In the genomic region with DNA sequence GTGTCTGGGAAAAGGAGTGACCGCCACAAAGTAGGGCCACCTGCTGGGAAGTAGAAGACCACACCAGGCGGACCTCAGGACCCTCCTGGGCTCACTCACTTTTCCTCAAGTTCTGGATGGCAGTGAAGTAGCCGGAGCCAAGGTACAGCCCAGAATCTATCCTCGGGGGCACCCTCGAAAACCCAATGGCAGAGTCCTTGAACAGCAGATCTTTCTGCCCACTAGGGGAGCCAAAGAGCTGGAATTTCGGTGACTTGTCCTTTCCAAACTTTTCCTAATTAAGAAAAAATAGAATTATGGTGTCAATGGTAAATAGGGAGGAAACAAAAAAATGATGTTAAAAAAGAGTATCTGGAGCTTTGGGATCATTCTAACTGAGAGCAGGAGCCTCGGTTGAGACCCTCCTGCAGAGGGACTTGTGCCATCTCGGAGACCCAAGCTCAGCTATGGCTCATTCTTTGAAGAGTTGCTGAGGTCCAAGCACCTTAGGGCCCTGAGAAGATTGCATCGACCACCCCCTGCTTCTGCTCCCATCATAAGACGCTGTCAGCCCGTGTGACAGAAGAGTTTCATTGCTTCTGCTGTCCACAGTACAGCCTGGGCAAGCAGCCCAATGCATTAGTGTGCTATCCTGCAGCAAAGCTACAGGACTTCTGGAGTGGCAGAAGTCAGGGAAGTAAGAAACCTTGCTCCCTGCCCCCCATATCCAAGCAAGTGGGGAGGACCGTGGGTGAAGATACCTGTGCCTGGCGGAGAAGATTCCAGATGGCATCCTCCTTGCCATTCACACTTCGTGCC, we compare ENCODE assay signal across 9 cellular contexts.
DNase-seq lines count a peak whose midpoint lies in the region; ATAC-seq and TF ChIP-seq lines count a peak whose summit lies in the region.
"Had no signal": no experiment of that assay in that cellular context is flagged by ENCODE, and none has a peak within 500 bp of the region (broad histone marks: within the 10 kb centered on the region; RNA-seq: fewer than 3 reads in every experiment).

No MANE protein-coding gene starts in this region.

- in situ Hi-C loops in ACHN (cut with HindIII; ENCODE audit: low pct_ligation_motif_present, low pct_unique_long_range_greater_than_20kb, low sequenced_read_pairs), result no loop called here

- ATAC-seq in SK-N-SH treated with all-trans-retinoic acid at 6 μM for 48 hours (peak; percentile 56; the same call in 2 of the 3 replicates), HG03565 (IDR thresholded peaks at IDR 0.05; ENCODE audit: unreplicated experiment) (no peak), HG02885 (IDR thresholded peaks at IDR 0.05; ENCODE audit: poor library complexity, unreplicated experiment) (no peak), GM21360 (IDR thresholded peaks at IDR 0.05; ENCODE audit: unreplicated experiment) (no peak)

- DNase-seq in ACHN (peak; percentile 4), hepatic stellate cell (ENCODE audit: low spot score) (peak; percentile 50), NCI-H1092 treated with DMSO at 0.1 percent for 48 hours (lab: John Stamatoyannopoulos, UW) (no peak)
- DNase-seq: GF-D8 had no signal

- peak; percentile 68 for TF ChIP-seq CTCF in GM12873 (IDR thresholded peaks at IDR 0.05; ENCODE audit: insufficient read depth, low read depth, low read length, missing control alignments)

TF ChIP-seq in SK-N-SH treated with all-trans-retinoic acid at 6 μM for 48 hours, 23 proteins besides CTCF, POLR2A, EP300 and RAD21:
- TF ChIP-seq TOX (CRISPR knock-in tag; IDR thresholded peaks at IDR 0.05; ENCODE audit: borderline replicate concordance) (no peak), BACH2 (CRISPR knock-in tag; IDR thresholded peaks at IDR 0.05; ENCODE audit: borderline replicate concordance) (no peak), ESRRG (CRISPR knock-in tag; IDR thresholded peaks at IDR 0.05) (no peak), ZC3H10 (CRISPR knock-in tag; IDR thresholded peaks at IDR 0.05) (no peak), SNAI2 (CRISPR knock-in tag; IDR thresholded peaks at IDR 0.05) (no peak), ZNF70 (CRISPR knock-in tag; IDR thresholded peaks at IDR 0.05) (no peak), ZFP30 (CRISPR knock-in tag; IDR thresholded peaks at IDR 0.05) (no peak), ZNF565 (CRISPR knock-in tag; conservative IDR thresholded peaks at IDR 0.05; ENCODE audit: low read depth) (no peak), RARB (CRISPR knock-in tag; IDR thresholded peaks at IDR 0.05) (no peak), ZNF8 (CRISPR knock-in tag; IDR thresholded peaks at IDR 0.05) (no peak), ZFP3 (CRISPR knock-in tag; IDR thresholded peaks at IDR 0.05) (no peak), ISL1 (CRISPR knock-in tag; IDR thresholded peaks at IDR 0.05) (no peak), GLIS3 (CRISPR knock-in tag; IDR thresholded peaks at IDR 0.05) (no peak), CSDC2 (CRISPR knock-in tag; IDR thresholded peaks at IDR 0.05) (no peak), ARNTL (CRISPR knock-in tag; IDR thresholded peaks at IDR 0.05; ENCODE audit: borderline replicate concordance, low read depth) (no peak)
- TF ChIP-seq, protein P1, sequence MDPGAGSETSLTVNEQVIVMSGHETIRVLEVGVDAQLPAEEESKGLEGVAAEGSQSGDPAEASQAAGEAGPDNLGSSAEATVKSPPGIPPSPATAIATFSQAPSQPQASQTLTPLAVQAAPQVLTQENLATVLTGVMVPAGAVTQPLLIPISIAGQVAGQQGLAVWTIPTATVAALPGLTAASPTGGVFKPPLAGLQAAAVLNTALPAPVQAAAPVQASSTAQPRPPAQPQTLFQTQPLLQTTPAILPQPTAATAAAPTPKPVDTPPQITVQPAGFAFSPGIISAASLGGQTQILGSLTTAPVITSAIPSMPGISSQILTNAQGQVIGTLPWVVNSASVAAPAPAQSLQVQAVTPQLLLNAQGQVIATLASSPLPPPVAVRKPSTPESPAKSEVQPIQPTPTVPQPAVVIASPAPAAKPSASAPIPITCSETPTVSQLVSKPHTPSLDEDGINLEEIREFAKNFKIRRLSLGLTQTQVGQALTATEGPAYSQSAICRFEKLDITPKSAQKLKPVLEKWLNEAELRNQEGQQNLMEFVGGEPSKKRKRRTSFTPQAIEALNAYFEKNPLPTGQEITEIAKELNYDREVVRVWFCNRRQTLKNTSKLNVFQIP (CRISPR knock-in tag; IDR thresholded peaks at IDR 0.05; ENCODE audit: borderline replicate concordance, low read depth), result no peak
- TF ChIP-seq, protein P2, sequence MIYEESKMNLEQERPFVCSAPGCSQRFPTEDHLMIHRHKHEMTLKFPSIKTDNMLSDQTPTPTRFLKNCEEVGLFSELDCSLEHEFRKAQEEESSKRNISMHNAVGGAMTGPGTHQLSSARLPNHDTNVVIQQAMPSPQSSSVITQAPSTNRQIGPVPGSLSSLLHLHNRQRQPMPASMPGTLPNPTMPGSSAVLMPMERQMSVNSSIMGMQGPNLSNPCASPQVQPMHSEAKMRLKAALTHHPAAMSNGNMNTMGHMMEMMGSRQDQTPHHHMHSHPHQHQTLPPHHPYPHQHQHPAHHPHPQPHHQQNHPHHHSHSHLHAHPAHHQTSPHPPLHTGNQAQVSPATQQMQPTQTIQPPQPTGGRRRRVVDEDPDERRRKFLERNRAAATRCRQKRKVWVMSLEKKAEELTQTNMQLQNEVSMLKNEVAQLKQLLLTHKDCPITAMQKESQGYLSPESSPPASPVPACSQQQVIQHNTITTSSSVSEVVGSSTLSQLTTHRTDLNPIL (CRISPR knock-in tag; IDR thresholded peaks at IDR 0.05; ENCODE audit: low read depth), result no peak
- TF ChIP-seq, protein P3, sequence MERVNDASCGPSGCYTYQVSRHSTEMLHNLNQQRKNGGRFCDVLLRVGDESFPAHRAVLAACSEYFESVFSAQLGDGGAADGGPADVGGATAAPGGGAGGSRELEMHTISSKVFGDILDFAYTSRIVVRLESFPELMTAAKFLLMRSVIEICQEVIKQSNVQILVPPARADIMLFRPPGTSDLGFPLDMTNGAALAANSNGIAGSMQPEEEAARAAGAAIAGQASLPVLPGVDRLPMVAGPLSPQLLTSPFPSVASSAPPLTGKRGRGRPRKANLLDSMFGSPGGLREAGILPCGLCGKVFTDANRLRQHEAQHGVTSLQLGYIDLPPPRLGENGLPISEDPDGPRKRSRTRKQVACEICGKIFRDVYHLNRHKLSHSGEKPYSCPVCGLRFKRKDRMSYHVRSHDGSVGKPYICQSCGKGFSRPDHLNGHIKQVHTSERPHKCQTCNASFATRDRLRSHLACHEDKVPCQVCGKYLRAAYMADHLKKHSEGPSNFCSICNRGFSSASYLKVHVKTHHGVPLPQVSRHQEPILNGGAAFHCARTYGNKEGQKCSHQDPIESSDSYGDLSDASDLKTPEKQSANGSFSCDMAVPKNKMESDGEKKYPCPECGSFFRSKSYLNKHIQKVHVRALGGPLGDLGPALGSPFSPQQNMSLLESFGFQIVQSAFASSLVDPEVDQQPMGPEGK (CRISPR knock-in tag; IDR thresholded peaks at IDR 0.05; ENCODE audit: borderline replicate concordance), result no peak
- TF ChIP-seq, protein P4, sequence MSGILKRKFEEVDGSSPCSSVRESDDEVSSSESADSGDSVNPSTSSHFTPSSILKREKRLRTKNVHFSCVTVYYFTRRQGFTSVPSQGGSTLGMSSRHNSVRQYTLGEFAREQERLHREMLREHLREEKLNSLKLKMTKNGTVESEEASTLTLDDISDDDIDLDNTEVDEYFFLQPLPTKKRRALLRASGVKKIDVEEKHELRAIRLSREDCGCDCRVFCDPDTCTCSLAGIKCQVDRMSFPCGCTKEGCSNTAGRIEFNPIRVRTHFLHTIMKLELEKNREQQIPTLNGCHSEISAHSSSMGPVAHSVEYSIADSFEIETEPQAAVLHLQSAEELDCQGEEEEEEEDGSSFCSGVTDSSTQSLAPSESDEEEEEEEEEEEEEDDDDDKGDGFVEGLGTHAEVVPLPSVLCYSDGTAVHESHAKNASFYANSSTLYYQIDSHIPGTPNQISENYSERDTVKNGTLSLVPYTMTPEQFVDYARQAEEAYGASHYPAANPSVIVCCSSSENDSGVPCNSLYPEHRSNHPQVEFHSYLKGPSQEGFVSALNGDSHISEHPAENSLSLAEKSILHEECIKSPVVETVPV (CRISPR knock-in tag; IDR thresholded peaks at IDR 0.05), result no peak
- TF ChIP-seq, protein P5, sequence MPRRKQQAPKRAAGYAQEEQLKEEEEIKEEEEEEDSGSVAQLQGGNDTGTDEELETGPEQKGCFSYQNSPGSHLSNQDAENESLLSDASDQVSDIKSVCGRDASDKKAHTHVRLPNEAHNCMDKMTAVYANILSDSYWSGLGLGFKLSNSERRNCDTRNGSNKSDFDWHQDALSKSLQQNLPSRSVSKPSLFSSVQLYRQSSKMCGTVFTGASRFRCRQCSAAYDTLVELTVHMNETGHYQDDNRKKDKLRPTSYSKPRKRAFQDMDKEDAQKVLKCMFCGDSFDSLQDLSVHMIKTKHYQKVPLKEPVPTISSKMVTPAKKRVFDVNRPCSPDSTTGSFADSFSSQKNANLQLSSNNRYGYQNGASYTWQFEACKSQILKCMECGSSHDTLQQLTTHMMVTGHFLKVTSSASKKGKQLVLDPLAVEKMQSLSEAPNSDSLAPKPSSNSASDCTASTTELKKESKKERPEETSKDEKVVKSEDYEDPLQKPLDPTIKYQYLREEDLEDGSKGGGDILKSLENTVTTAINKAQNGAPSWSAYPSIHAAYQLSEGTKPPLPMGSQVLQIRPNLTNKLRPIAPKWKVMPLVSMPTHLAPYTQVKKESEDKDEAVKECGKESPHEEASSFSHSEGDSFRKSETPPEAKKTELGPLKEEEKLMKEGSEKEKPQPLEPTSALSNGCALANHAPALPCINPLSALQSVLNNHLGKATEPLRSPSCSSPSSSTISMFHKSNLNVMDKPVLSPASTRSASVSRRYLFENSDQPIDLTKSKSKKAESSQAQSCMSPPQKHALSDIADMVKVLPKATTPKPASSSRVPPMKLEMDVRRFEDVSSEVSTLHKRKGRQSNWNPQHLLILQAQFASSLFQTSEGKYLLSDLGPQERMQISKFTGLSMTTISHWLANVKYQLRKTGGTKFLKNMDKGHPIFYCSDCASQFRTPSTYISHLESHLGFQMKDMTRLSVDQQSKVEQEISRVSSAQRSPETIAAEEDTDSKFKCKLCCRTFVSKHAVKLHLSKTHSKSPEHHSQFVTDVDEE (CRISPR knock-in tag; IDR thresholded peaks at IDR 0.05), result no peak
